ENCODE assay signal across 1 cellular context in genomic region chr6:27553123-27553904, GRCh38.
TF ChIP-seq lines count a peak whose summit lies in the region.

No MANE protein-coding gene starts in this region.

TF ChIP-seq in K562, 482 proteins besides CTCF, POLR2A, EP300 and RAD21 (continued from another document):
- no peak; the same call in 1 of the 2 replicates for TF ChIP-seq CCAR2 (IDR thresholded peaks at IDR 0.05; ENCODE audit: low read depth, low read length)
- no peak for TF ChIP-seq ZNF197 (CRISPR knock-in tag; IDR thresholded peaks at IDR 0.05; ENCODE audit: low read depth)
- peak; percentile 12; the same call in 1 of the 2 replicates for TF ChIP-seq ZNF239 (CRISPR knock-in tag; IDR thresholded peaks at IDR 0.05)
- peak; percentile 59 for TF ChIP-seq BDP1 (IDR thresholded peaks at IDR 0.05; ENCODE audit: insufficient read depth, insufficient read length)
- TF ChIP-seq GABPA (tag; conservative IDR thresholded peaks at IDR 0.05; ENCODE audit: low read depth) = no peak; the same call in 1 of the 2 replicates
- peak; percentile 68 for TF ChIP-seq TCFL5 (CRISPR knock-in tag; conservative IDR thresholded peaks at IDR 0.05)
- no peak for TF ChIP-seq CLOCK (CRISPR knock-in tag; IDR thresholded peaks at IDR 0.05; ENCODE audit: borderline replicate concordance)
- TF ChIP-seq ATF4 (CRISPR knock-in tag; IDR thresholded peaks at IDR 0.05) = peak; percentile 66
- TF ChIP-seq TOE1 (IDR thresholded peaks at IDR 0.05; ENCODE audit: borderline replicate concordance) = peak; percentile 66; the same call in 1 of the 2 replicates
- TF ChIP-seq TOE1 (CRISPR knock-in tag; IDR thresholded peaks at IDR 0.05; ENCODE audit: borderline replicate concordance, low read depth) = no peak
- peak; percentile 59 for TF ChIP-seq RB1 (IDR thresholded peaks at IDR 0.05; ENCODE audit: low read depth)
